22 cellular contexts compared by ENCODE assay signal in the genomic region with DNA sequence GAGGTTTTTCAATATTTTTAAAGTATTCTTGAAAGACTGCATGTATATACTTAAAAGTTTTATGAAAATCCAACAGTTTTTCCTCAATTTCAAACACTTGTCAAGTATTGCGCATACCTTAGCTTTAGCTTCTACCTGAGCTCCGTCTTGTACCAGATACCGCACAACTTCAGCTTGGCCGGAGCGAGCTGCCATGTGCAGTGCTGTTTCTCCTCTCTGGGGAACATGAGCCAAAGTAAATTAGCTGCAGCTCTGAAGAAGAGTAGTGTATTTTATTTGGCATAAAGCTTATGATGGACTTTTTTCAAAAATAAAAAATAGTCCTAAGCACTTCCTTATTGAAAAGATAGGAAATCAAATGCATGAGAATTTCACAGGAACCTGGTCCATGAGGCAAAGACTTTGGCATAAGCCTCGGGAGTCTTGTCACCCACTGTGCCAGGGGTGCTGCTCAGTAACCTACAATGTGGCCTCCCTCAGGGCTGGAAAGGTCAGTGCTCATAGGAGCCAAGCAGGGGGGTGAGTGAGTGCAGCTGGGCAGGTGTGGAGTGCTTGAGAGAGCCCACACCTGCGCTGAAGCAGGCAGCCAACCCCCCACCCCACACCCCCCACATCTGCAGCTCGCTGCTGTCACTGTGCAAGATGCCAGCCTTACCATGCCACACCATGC.
DNase-seq lines count a peak whose midpoint lies in the region; ATAC-seq and TF ChIP-seq lines count a peak whose summit lies in the region.
"Had no signal": no experiment of that assay in that cellular context is flagged by ENCODE, and none has a peak within 500 bp of the region (broad histone marks: within the 10 kb centered on the region; RNA-seq: fewer than 3 reads in every experiment).

No MANE protein-coding gene starts in this region.

- ATAC-seq in esophagus mucosa = peak; percentile 8
- ATAC-seq: CD8-positive, alpha-beta T cell; GM12878 had no signal

- peaks cover 5% of the 10 kb centered on the region for H3K36me3 ChIP-seq in osteoblast (ENCODE audit: insufficient read depth, low read length)
- H3K36me3 ChIP-seq: HAP-1, SJSA1 had no signal

- no peaks in the 10 kb centered on the region for H4K20me1 ChIP-seq in osteoblast (ENCODE audit: insufficient read depth, low read length)

- H3K4me1 ChIP-seq in osteoblast (ENCODE audit: insufficient read depth, low read length) = no peaks in the 10 kb centered on the region
- H3K4me1 ChIP-seq: HAP-1, SJSA1 had no signal

- H2AFZ ChIP-seq in osteoblast (ENCODE audit: low read length) = no peak overlapping the region

- no peaks in the 10 kb centered on the region for H3K9me3 ChIP-seq in osteoblast (ENCODE audit: low read depth, low read length)
- H3K9me3 ChIP-seq: HAP-1, SJSA1 had no signal

- DNase-seq in NCI-H146 (lab: John Stamatoyannopoulos, UW) (peak; percentile 26), NCI-H146 treated with DMSO at 0.1 percent for 48 hours (lab: John Stamatoyannopoulos, UW; ENCODE audit: unreplicated experiment) (no peak), NCI-H510A treated with DMSO at 0.1 percent for 48 hours (lab: John Stamatoyannopoulos, UW) (peak; percentile 37), osteoblast (ENCODE audit: insufficient read length, low spot score, missing footprints) (peak; percentile 11), HuH-7 (ENCODE audit: low spot score) (no peak), NCI-H128 (lab: John Stamatoyannopoulos, UW; ENCODE audit: unreplicated experiment) (no peak)
- no peak for DNase-seq in stimulated activated naive CD4-positive, alpha-beta T cell treated with Interleukin-2 at 50 U/mL for 16 hours (lab: John Stamatoyannopoulos, UW)
- DNase-seq: 8988T; CD8-positive, alpha-beta T cell; DMS79 treated with DMSO at 0.1 percent for 48 hours; IMR-90; Kasumi-1; MM.1S; NCI-H1092 treated with DMSO at 0.1 percent for 48 hours; NCI-H2081; NCI-H2227 treated with DMSO at 0.1 percent for 48 hours; NCI-H526 treated with DMSO at 0.1 percent for 48 hours; OCI-M1 had no signal

- H3K79me2 ChIP-seq in osteoblast (ENCODE audit: insufficient read depth, low read length) = no peaks in the 10 kb centered on the region

- no peak overlapping the region for H3K27ac ChIP-seq in osteoblast (ENCODE audit: low read depth, low read length)
- H3K27ac ChIP-seq: SJSA1 had no signal

- no peak overlapping the region for H3K4me3 ChIP-seq in osteoblast (ENCODE audit: insufficient read depth, low read length)
- H3K4me3 ChIP-seq: GM12878, HAP-1, SJSA1 had no signal

- no peaks in the 10 kb centered on the region for H3K27me3 ChIP-seq in osteoblast (ENCODE audit: insufficient read depth, low read length)
- H3K27me3 ChIP-seq: SJSA1 had no signal

- no peak overlapping the region for H3K4me2 ChIP-seq in osteoblast (ENCODE audit: insufficient read depth, low read length)

- no peak for TF ChIP-seq CTCF in osteoblast (IDR thresholded peaks at IDR 0.05; ENCODE audit: extremely low read depth, low read depth, low read length)

Comparison
In these comparisons a context has a peak if more than half of its experiments do, and no peak if none do; other contexts are left out.
1. DNase-seq: peak in NCI-H146 (single experiment), NCI-H510A treated with DMSO at 0.1 percent for 48 hours (single experiment) and osteoblast (single experiment); none in NCI-H146 treated with DMSO at 0.1 percent for 48 hours (single experiment), HuH-7 (single experiment), stimulated activated naive CD4-positive, alpha-beta T cell treated with Interleukin-2 at 50 U/mL for 16 hours (single experiment) and NCI-H128 (single experiment).